ENCODE assay signal across 3 cellular contexts in genomic region chr13:44458313-44458975, GRCh38.
TF ChIP-seq lines count a peak whose summit lies in the region.

No MANE protein-coding gene starts in this region.

TF ChIP-seq in SK-N-SH, 30 proteins besides CTCF, POLR2A, EP300 and RAD21:
- no peak for TF ChIP-seq NFIC (IDR thresholded peaks at IDR 0.05; ENCODE audit: borderline replicate concordance)
- TF ChIP-seq YY1 (IDR thresholded peaks at IDR 0.05; ENCODE audit: low read depth) = no peak
- TF ChIP-seq FOXM1 (IDR thresholded peaks at IDR 0.05; ENCODE audit: low read depth) = no peak
- TF ChIP-seq NRF1 (IDR thresholded peaks at IDR 0.05; ENCODE audit: low read depth, low read length) = no peak
- TF ChIP-seq MEF2A (IDR thresholded peaks at IDR 0.05; ENCODE audit: borderline replicate concordance, low read depth) = no peak
- TF ChIP-seq POLR2AphosphoS5 (IDR thresholded peaks at IDR 0.05; ENCODE audit: low read depth, low read length) = no peak
- no peak for TF ChIP-seq RCOR1 (IDR thresholded peaks at IDR 0.05; ENCODE audit: low read length)
- TF ChIP-seq GATA2 (CRISPR knock-in tag; IDR thresholded peaks at IDR 0.05) = no peak
- no peak for TF ChIP-seq USF1 (IDR thresholded peaks at IDR 0.05; ENCODE audit: borderline replicate concordance, low read depth)
- TF ChIP-seq IRF3 (IDR thresholded peaks at IDR 0.05; ENCODE audit: low read depth, low read length) = no peak

TF ChIP-seq in SK-N-SH treated with all-trans-retinoic acid at 6 μM for 48 hours, 23 proteins besides CTCF, POLR2A, EP300 and RAD21:
- TF ChIP-seq PPARA (CRISPR knock-in tag; IDR thresholded peaks at IDR 0.05; ENCODE audit: borderline replicate concordance) (no peak), TCF4 (CRISPR knock-in tag; IDR thresholded peaks at IDR 0.05; ENCODE audit: borderline replicate concordance) (no peak), TSHZ2 (CRISPR knock-in tag; IDR thresholded peaks at IDR 0.05) (no peak), TOX (CRISPR knock-in tag; IDR thresholded peaks at IDR 0.05; ENCODE audit: borderline replicate concordance) (no peak), GLIS3 (CRISPR knock-in tag; IDR thresholded peaks at IDR 0.05) (no peak), CREB5 (CRISPR knock-in tag; IDR thresholded peaks at IDR 0.05; ENCODE audit: low read depth) (no peak), ZC3H10 (CRISPR knock-in tag; IDR thresholded peaks at IDR 0.05) (no peak), ARNTL (CRISPR knock-in tag; IDR thresholded peaks at IDR 0.05; ENCODE audit: borderline replicate concordance, low read depth) (no peak), ZNF565 (CRISPR knock-in tag; conservative IDR thresholded peaks at IDR 0.05; ENCODE audit: low read depth) (no peak), ZNF8 (CRISPR knock-in tag; IDR thresholded peaks at IDR 0.05) (no peak), BACH2 (CRISPR knock-in tag; IDR thresholded peaks at IDR 0.05; ENCODE audit: borderline replicate concordance) (no peak), ESRRG (CRISPR knock-in tag; IDR thresholded peaks at IDR 0.05) (no peak), RARB (CRISPR knock-in tag; IDR thresholded peaks at IDR 0.05) (no peak), CSDC2 (CRISPR knock-in tag; IDR thresholded peaks at IDR 0.05) (no peak), ZFP3 (CRISPR knock-in tag; IDR thresholded peaks at IDR 0.05) (no peak)
- TF ChIP-seq, protein P1, sequence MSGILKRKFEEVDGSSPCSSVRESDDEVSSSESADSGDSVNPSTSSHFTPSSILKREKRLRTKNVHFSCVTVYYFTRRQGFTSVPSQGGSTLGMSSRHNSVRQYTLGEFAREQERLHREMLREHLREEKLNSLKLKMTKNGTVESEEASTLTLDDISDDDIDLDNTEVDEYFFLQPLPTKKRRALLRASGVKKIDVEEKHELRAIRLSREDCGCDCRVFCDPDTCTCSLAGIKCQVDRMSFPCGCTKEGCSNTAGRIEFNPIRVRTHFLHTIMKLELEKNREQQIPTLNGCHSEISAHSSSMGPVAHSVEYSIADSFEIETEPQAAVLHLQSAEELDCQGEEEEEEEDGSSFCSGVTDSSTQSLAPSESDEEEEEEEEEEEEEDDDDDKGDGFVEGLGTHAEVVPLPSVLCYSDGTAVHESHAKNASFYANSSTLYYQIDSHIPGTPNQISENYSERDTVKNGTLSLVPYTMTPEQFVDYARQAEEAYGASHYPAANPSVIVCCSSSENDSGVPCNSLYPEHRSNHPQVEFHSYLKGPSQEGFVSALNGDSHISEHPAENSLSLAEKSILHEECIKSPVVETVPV (CRISPR knock-in tag; IDR thresholded peaks at IDR 0.05) = no peak
- TF ChIP-seq, protein P2, sequence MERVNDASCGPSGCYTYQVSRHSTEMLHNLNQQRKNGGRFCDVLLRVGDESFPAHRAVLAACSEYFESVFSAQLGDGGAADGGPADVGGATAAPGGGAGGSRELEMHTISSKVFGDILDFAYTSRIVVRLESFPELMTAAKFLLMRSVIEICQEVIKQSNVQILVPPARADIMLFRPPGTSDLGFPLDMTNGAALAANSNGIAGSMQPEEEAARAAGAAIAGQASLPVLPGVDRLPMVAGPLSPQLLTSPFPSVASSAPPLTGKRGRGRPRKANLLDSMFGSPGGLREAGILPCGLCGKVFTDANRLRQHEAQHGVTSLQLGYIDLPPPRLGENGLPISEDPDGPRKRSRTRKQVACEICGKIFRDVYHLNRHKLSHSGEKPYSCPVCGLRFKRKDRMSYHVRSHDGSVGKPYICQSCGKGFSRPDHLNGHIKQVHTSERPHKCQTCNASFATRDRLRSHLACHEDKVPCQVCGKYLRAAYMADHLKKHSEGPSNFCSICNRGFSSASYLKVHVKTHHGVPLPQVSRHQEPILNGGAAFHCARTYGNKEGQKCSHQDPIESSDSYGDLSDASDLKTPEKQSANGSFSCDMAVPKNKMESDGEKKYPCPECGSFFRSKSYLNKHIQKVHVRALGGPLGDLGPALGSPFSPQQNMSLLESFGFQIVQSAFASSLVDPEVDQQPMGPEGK (CRISPR knock-in tag; IDR thresholded peaks at IDR 0.05; ENCODE audit: borderline replicate concordance) = no peak

TF ChIP-seq in H1, 55 proteins besides CTCF, POLR2A, EP300 and RAD21:
- TF ChIP-seq ZNF274 (IDR thresholded peaks at IDR 0.05; ENCODE audit: borderline replicate concordance, extremely low read depth, low read length) (no peak), JUND (IDR thresholded peaks at IDR 0.05; ENCODE audit: low read length) (no peak), RFX5 (IDR thresholded peaks at IDR 0.05; ENCODE audit: borderline replicate concordance, low read depth, low read length) (no peak), CHD7 (IDR thresholded peaks at IDR 0.05; ENCODE audit: insufficient replicate concordance, low read length) (no peak), CTBP2 (IDR thresholded peaks at IDR 0.05; ENCODE audit: borderline replicate concordance, insufficient read depth, insufficient read length, low read length) (no peak), SIN3A (conservative IDR thresholded peaks at IDR 0.05 in 1 of 2, IDR thresholded peaks at IDR 0.05 in 1 of 2; ENCODE audit: low read depth in 1 of 2, low read length in 2 of 2) (no peak)
TF ChIP-seq in H1: peak in this region for 0.
